ENCODE assay signal across 20 cellular contexts in the genomic region with DNA sequence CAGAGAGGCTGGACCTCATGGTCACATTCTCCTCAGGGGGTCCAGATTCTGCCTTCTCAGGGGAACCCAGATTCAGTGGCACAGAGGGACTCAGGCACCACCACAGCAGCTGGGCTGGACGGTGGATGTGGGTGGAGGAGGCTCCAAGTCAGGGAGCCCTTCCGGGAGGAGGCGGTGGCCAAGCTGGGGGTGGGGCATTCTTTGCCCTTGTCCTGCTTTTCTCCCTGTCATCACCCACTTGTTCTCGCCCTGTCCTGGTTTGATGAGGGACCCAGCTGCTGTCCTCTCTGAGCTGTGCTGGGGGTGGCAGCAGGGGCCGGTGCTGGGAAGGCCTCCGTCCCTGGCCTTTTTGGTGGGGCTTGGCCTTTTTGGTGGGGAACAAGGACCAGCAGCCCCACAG.
"Had no signal": no experiment of that assay in that cellular context is flagged by ENCODE, and none has a peak within 500 bp of the region (broad histone marks: within the 10 kb centered on the region; RNA-seq: fewer than 3 reads in every experiment).

No MANE protein-coding gene starts in this region.

- H3K4me3 Mint-ChIP-seq: dendritic cell treated with granulocyte-macrophage colony-stimulating factor and Interleukin-4, amounts not matched to agents 40 ng/mL and 50 ng/mL, for 4 days; immature natural killer cell; naive B cell; nephron; type B pancreatic cell had no signal

- H3K27ac ChIP-seq: esophagus squamous epithelium, gastroesophageal sphincter, parathyroid adenoma, prostate gland, sigmoid colon, stomach, thyroid gland had no signal

- H2AFZ ChIP-seq: parathyroid adenoma had no signal

- H3K9ac ChIP-seq: parathyroid adenoma had no signal

- H3K79me2 ChIP-seq: parathyroid adenoma had no signal

- H3K27ac Mint-ChIP-seq: dendritic cell treated with granulocyte-macrophage colony-stimulating factor and Interleukin-4, amounts not matched to agents 40 ng/mL and 50 ng/mL, for 4 days; naive B cell; type B pancreatic cell had no signal

- ATAC-seq: gastroesophageal sphincter had no signal

- H3K4me1 Mint-ChIP-seq: immature natural killer cell, naive B cell had no signal

- H3K4me3 ChIP-seq: esophagus squamous epithelium, gastroesophageal sphincter, prostate gland, sigmoid colon, stomach, thyroid gland had no signal

- H3K9me3 Mint-ChIP-seq: type B pancreatic cell had no signal

- H3K4me1 ChIP-seq: gastroesophageal sphincter, parathyroid adenoma, prostate gland, sigmoid colon, stomach, thyroid gland had no signal

- DNase-seq: esophagus squamous epithelium; foreskin fibroblast; glutamatergic neuron; immature natural killer cell; kidney; left cardiac atrium; mesendoderm; naive B cell; sigmoid colon; small intestine; stimulated activated CD4-positive, alpha-beta T cell treated with anti-CD3 and anti-CD28 coated beads, Interleukin-12 subunit alpha, Interleukin-12 subunit beta, amount 100 ng/mL, for 4 hours; stimulated activated naive CD4-positive, alpha-beta T cell; stomach; thyroid gland had no signal

- H3K9me3 ChIP-seq: prostate gland, thyroid gland had no signal

- H3K27me3 Mint-ChIP-seq: dendritic cell treated with granulocyte-macrophage colony-stimulating factor and Interleukin-4, amounts not matched to agents 40 ng/mL and 50 ng/mL, for 4 days; naive B cell; type B pancreatic cell had no signal

- H3K27me3 ChIP-seq: esophagus squamous epithelium, sigmoid colon, thyroid gland had no signal

- H3K36me3 ChIP-seq: esophagus squamous epithelium, gastroesophageal sphincter, prostate gland, sigmoid colon, stomach, thyroid gland had no signal
